15 cellular contexts compared by ENCODE assay signal in the genomic region with DNA sequence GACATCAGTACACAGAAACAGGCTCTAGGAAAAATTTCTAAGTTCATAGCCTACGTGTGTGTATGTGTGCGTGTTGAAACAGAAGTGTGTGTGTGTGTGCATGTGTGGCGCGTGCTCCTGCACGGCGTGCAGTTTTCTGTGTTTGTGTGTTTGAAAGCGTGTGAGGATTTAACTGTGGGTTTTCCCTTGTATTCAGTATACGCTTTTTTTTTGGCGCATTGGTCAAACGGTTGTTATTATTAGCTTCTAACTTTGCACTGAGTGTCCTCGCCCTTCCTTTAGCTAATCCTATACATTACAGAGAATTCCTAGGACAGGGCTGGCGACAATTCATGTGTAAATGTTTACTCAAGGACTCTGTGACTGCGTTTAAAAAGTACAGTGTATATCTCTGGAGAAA. TPM values are rescaled to one million over a fixed set of nuclear protein-coding genes. Genes with fewer than 3 reads are reported as not detected.
DNase-seq lines count a peak whose midpoint lies in the region; ATAC-seq and TF ChIP-seq lines count a peak whose summit lies in the region.
"Had no signal": no experiment of that assay in that cellular context is flagged by ENCODE, and none has a peak within 500 bp of the region (broad histone marks: within the 10 kb centered on the region; RNA-seq: fewer than 3 reads in every experiment).

No MANE protein-coding gene starts in this region.

- CTCF ChIA-PET in IMR-90 (lab: Yijun Ruan, JAX), result interaction anchor here (0.7 to 1.4 kb wide), 3 partner anchors 21 to 146 kb away, joined by 3 to 4 read pairs (median 4); no protein-coding TSS in a partner anchor

- peaks cover 3% of the 10 kb centered on the region; the same call in 1 of the 2 replicates for H3K9me1 ChIP-seq in IMR-90 (ENCODE audit: insufficient read depth, low read length)

- no peak for TF ChIP-seq CTCF in cardiac muscle cell (IDR thresholded peaks at IDR 0.05; ENCODE audit: low read depth, low read length)
- TF ChIP-seq CTCF in IMR-90 (conservative IDR thresholded peaks at IDR 0.05; ENCODE audit: low read depth, low read length), result no peak
- no peak for TF ChIP-seq CTCF in sigmoid colon (IDR thresholded peaks at IDR 0.05)

- intact Hi-C loops in Right ventricle myocardium inferior (cut with DNase I) (no loop called here), IMR-90 (cut with micrococcal nuclease) (no loop called here), sigmoid colon (cut with DNase I) (no loop called here)
- intact Hi-C loops in activated T-helper 2 cell treated with anti-CD3 and anti-CD28 coated beads, Interferon-gamma antibody, Interleukin-2, Interleukin-4, amounts not matched to agents 10 μg/mL and 5 μg/mL and 100 μg/mL, durations not matched to agents 14 hours and 24 hours and 36 hours (cut with micrococcal nuclease), result no loop called here

- peak overlapping the region; percentile 63 for H3K27ac ChIP-seq in cardiac muscle cell
- no peak overlapping the region for H3K27ac ChIP-seq in IMR-90 (ENCODE audit: insufficient read depth, low read length)
- H3K27ac ChIP-seq in sigmoid colon, result no peak overlapping the region

- no peak overlapping the region for H3K23ac ChIP-seq in IMR-90 (ENCODE audit: low read depth, low read length)

- H2BK20ac ChIP-seq in IMR-90 (ENCODE audit: low read depth, low read length), result no peak overlapping the region

- no peak overlapping the region for H2BK15ac ChIP-seq in IMR-90 (ENCODE audit: low read depth, low read length)

- WGBS in IMR-90 (ENCODE audit: extremely low coverage in 2 of 2, insufficient read length in 1 of 2), 2 experiments, result no CpG with 5 or more reads among the region's 13 CpGs
- WGBS in sigmoid colon, 2 donors, result 65 to 67% methylated on average over 13 of the region's 13 CpGs

- no TSS peak for BruUV-seq in IMR-90 (replicated peaks; lab: Mats Ljungman, UMichigan)

- H3K9me3 ChIP-seq in cardiac muscle cell (ENCODE audit: low read depth), result no peaks in the 10 kb centered on the region
- no peaks in the 10 kb centered on the region for H3K9me3 ChIP-seq in IMR-90 (ENCODE audit: control insufficient read depth, insufficient read depth, low read length)
- no peaks in the 10 kb centered on the region for H3K9me3 ChIP-seq in sigmoid colon

- no peak overlapping the region for H3K56ac ChIP-seq in IMR-90 (ENCODE audit: extremely low read depth, insufficient read depth, low read length)

- no peak overlapping the region for H2BK5ac ChIP-seq in IMR-90 (ENCODE audit: low read depth, low read length, poor library complexity, severe bottlenecking)

- H3K18ac ChIP-seq in IMR-90 (ENCODE audit: low read depth, low read length), result no peak overlapping the region

- no peak overlapping the region for H3K4me2 ChIP-seq in IMR-90 (ENCODE audit: low read depth, low read length)

- H2BK120ac ChIP-seq in IMR-90 (ENCODE audit: low read depth, low read length), result no peak overlapping the region

- no peak for TF ChIP-seq POLR2A in IMR-90 (IDR thresholded peaks at IDR 0.05; ENCODE audit: low read depth, low read length)
- TF ChIP-seq POLR2A in sigmoid colon (IDR thresholded peaks at IDR 0.05), result no peak

- no peak overlapping the region for H3K9ac ChIP-seq in IMR-90 (ENCODE audit: low read depth, low read length)

- DNase-seq in cardiac muscle cell (ENCODE audit: low read depth in 1 of 2, low spot score in 1 of 2) (no peak), Right ventricle myocardium inferior (ENCODE audit: missing footprints) (no peak), IMR-90 (peak; percentile 5), dermis blood vessel endothelial cell (peak; percentile 15), sigmoid colon (peak; percentile 13), hippocampal formation (lab: John Stamatoyannopoulos, UW) (no peak)
- no peak for DNase-seq in activated T-helper 2 cell treated with anti-CD3 and anti-CD28 coated beads, Interferon-gamma antibody, Interleukin-2, Interleukin-4, amounts not matched to agents 10 μg/mL and 5 μg/mL and 100 μg/mL, durations not matched to agents 14 hours and 24 hours and 36 hours (ENCODE audit: low spot score)
- DNase-seq: NCI-H1048, NCI-H2107, NCI-H345, NCI-H82 had no signal

- H3K4me1 Mint-ChIP-seq in activated T-helper 2 cell treated with anti-CD3 and anti-CD28 coated beads, Interferon-gamma antibody, Interleukin-2, Interleukin-4, amounts not matched to agents 10 μg/mL and 5 μg/mL and 100 μg/mL, durations not matched to agents 14 hours and 24 hours and 36 hours (ENCODE audit: low read depth), result peaks cover 11% of the 10 kb centered on the region

- H3K4me1 ChIP-seq in cardiac muscle cell (ENCODE audit: low read depth), result peaks cover 11% of the 10 kb centered on the region
- no peaks in the 10 kb centered on the region; the same call in 1 of the 2 replicates for H3K4me1 ChIP-seq in IMR-90 (ENCODE audit: control insufficient read depth, insufficient read depth, low read length)
- no peaks in the 10 kb centered on the region for H3K4me1 ChIP-seq in sigmoid colon

- TF ChIP-seq EP300 in sigmoid colon (IDR thresholded peaks at IDR 0.05), result no peak

- H3K79me1 ChIP-seq in IMR-90 (ENCODE audit: low read depth in 1 of 2, low read length in 2 of 2), result no peaks in the 10 kb centered on the region

- no peak overlapping the region for H3K4me3 ChIP-seq in cardiac muscle cell
- H3K4me3 ChIP-seq in IMR-90 (ENCODE audit: insufficient read depth, low read depth, low read length), result no peak overlapping the region
- no peak overlapping the region for H3K4me3 ChIP-seq in sigmoid colon

- peaks cover 49% of the 10 kb centered on the region for H3K36me3 Mint-ChIP-seq in activated T-helper 2 cell treated with anti-CD3 and anti-CD28 coated beads, Interferon-gamma antibody, Interleukin-2, Interleukin-4, amounts not matched to agents 10 μg/mL and 5 μg/mL and 100 μg/mL, durations not matched to agents 14 hours and 24 hours and 36 hours (ENCODE audit: low read depth)

- H3K27me3 ChIP-seq in cardiac muscle cell (no peaks in the 10 kb centered on the region), IMR-90 (ENCODE audit: control insufficient read depth, insufficient read depth, low read length) (no peaks in the 10 kb centered on the region), sigmoid colon (no peaks in the 10 kb centered on the region)

- H3K14ac ChIP-seq in IMR-90 (replicated peaks; ENCODE audit: low read depth, low read length), result no peak overlapping the region

- dilution Hi-C loops in IMR-90 (cut with HindIII; ENCODE audit: low sequenced_read_pairs, unreplicated experiment), result no loop called here

- no peak overlapping the region for H3K4me3 Mint-ChIP-seq in activated T-helper 2 cell treated with anti-CD3 and anti-CD28 coated beads, Interferon-gamma antibody, Interleukin-2, Interleukin-4, amounts not matched to agents 10 μg/mL and 5 μg/mL and 100 μg/mL, durations not matched to agents 14 hours and 24 hours and 36 hours (ENCODE audit: low read depth)

- no peak overlapping the region for H4K91ac ChIP-seq in IMR-90 (ENCODE audit: insufficient read depth, low read depth, low read length)

- H2AK9ac ChIP-seq in IMR-90 (replicated peaks; ENCODE audit: low read depth, low read length, poor library complexity), result no peak overlapping the region

- in situ Hi-C loops in IMR-90 (cut with MboI; ENCODE audit: low sequenced_read_pairs), result no loop called here

- no peak overlapping the region for H3K4ac ChIP-seq in IMR-90 (ENCODE audit: low read depth, low read length)

- ATAC-seq in Right ventricle myocardium inferior, result no peak
- ATAC-seq in IMR-90 (ENCODE audit: low read depth), result no peak
- ATAC-seq in GM18519 (IDR thresholded peaks at IDR 0.05; ENCODE audit: low FRiP score, unreplicated experiment), result no peak

- H3K36me3 ChIP-seq in cardiac muscle cell, result peaks cover 13% of the 10 kb centered on the region
- peaks cover 22% of the 10 kb centered on the region for H3K36me3 ChIP-seq in IMR-90 (ENCODE audit: control insufficient read depth, insufficient read depth, low read length)
- peaks cover 0 to 56% (median 11%) of the 10 kb centered on the region in 4 donors for H3K36me3 ChIP-seq in sigmoid colon

- no peak overlapping the region for H2AK5ac ChIP-seq in IMR-90 (ENCODE audit: low read depth, low read length)

- TF ChIP-seq RAD21 in IMR-90 (IDR thresholded peaks at IDR 0.05; ENCODE audit: low read length), result no peak

- no peaks in the 10 kb centered on the region for H4K20me1 ChIP-seq in IMR-90 (ENCODE audit: insufficient read depth, low read length)

- H4K5ac ChIP-seq in IMR-90 (ENCODE audit: low read depth, low read length), result no peak overlapping the region

- H4K8ac ChIP-seq in IMR-90 (ENCODE audit: low read depth in 2 of 2, low read length in 2 of 2), result no peak overlapping the region

- no peak overlapping the region for H2AFZ ChIP-seq in IMR-90 (replicated peaks; ENCODE audit: low read length, poor library complexity)

- H3K27ac Mint-ChIP-seq in activated T-helper 2 cell treated with anti-CD3 and anti-CD28 coated beads, Interferon-gamma antibody, Interleukin-2, Interleukin-4, amounts not matched to agents 10 μg/mL and 5 μg/mL and 100 μg/mL, durations not matched to agents 14 hours and 24 hours and 36 hours, result no peak overlapping the region

- H3K27me3 Mint-ChIP-seq in activated T-helper 2 cell treated with anti-CD3 and anti-CD28 coated beads, Interferon-gamma antibody, Interleukin-2, Interleukin-4, amounts not matched to agents 10 μg/mL and 5 μg/mL and 100 μg/mL, durations not matched to agents 14 hours and 24 hours and 36 hours (ENCODE audit: low read depth), result no peaks in the 10 kb centered on the region

- POLR2A ChIA-PET in IMR-90 (lab: Charles Lee; ENCODE audit: unreplicated experiment), result interaction anchor here (0.6 kb wide), 1 partner anchor 419 kb away, joined by 3 read pairs; no protein-coding TSS in a partner anchor

- no peaks in the 10 kb centered on the region for H3K9me3 Mint-ChIP-seq in activated T-helper 2 cell treated with anti-CD3 and anti-CD28 coated beads, Interferon-gamma antibody, Interleukin-2, Interleukin-4, amounts not matched to agents 10 μg/mL and 5 μg/mL and 100 μg/mL, durations not matched to agents 14 hours and 24 hours and 36 hours

RNA-seq across cellular contexts. Expression of a gene that starts 23.0 kb away (rescaled TPM):
- total RNA-seq in cardiac muscle cell (83.0 and 144 TPM in 2 replicates), Right ventricle myocardium inferior (77.0 TPM), IMR-90 (2012; rRNA removed) (0.28 TPM in 1 of 2 replicates, not detected in the other), dermis blood vessel endothelial cell (69.6 and 70.2 TPM in 2 replicates), sigmoid colon (10 to 100 TPM in 2 of 4 donors, 1 to 10 TPM in 2; 5.3 to 13.9 (median 8.9) TPM)
- polyA plus RNA-seq in cardiac muscle cell (85.4 and 128 TPM in 2 replicates), IMR-90 (2012; rRNA removed) (0.19 and 0.32 TPM in 2 replicates), sigmoid colon (100 to 1,000 TPM in 1 of 3 donors, 10 to 100 TPM in 1, 1 to 10 TPM in 1; 9.0 to 145 (median 10.8) TPM)
- polyA plus RNA-seq in IMR-90 (2012; cell fraction: cytosol; rRNA removed), result 0.03 and 0.25 TPM in 2 replicates
- polyA plus RNA-seq in IMR-90 (2012; cell fraction: nucleus; rRNA removed; ENCODE audit: low replicate concordance), result 0.63 and 1.1 TPM in 2 replicates
- 240 and 241 TPM in 2 replicates for total RNA-seq in activated T-helper 2 cell treated with anti-CD3 and anti-CD28 coated beads, Interferon-gamma antibody, Interleukin-2, Interleukin-4, amounts not matched to agents 10 μg/mL and 5 μg/mL and 100 μg/mL, durations not matched to agents 14 hours and 24 hours and 36 hours

RNA-seq across cellular contexts. Expression of a gene that starts 25.0 kb away (rescaled TPM):
- 0.42 and 1.1 TPM in 2 replicates for total RNA-seq in cardiac muscle cell
- 1.8 and 3.1 TPM in 2 replicates for polyA plus RNA-seq in cardiac muscle cell
- 4.3 TPM for total RNA-seq in Right ventricle myocardium inferior
- not detected in 2 replicates for total RNA-seq in IMR-90 (2012; rRNA removed)
- polyA plus RNA-seq in IMR-90 (2012; rRNA removed), result not detected in 2 replicates
- not detected in 2 replicates for polyA plus RNA-seq in IMR-90 (2012; cell fraction: cytosol; rRNA removed)
- 0.01 TPM in 1 of 2 replicates, not detected in the other for polyA plus RNA-seq in IMR-90 (2012; cell fraction: nucleus; rRNA removed; ENCODE audit: low replicate concordance)
- 0.14 and 0.34 TPM in 2 replicates for total RNA-seq in dermis blood vessel endothelial cell
- total RNA-seq in sigmoid colon, result 10 to 100 TPM in 1 of 4 donors, 1 to 10 TPM in 3; 2.8 to 13.2 (median 3.9) TPM
- 10 to 100 TPM in 1 of 3 donors, 1 to 10 TPM in 2; 1.8 to 51.7 (median 2.1) TPM for polyA plus RNA-seq in sigmoid colon
- 196 and 208 TPM in 2 replicates for total RNA-seq in activated T-helper 2 cell treated with anti-CD3 and anti-CD28 coated beads, Interferon-gamma antibody, Interleukin-2, Interleukin-4, amounts not matched to agents 10 μg/mL and 5 μg/mL and 100 μg/mL, durations not matched to agents 14 hours and 24 hours and 36 hours
- total RNA-seq: Daoy had no signal

RNA-seq across cellular contexts. Expression of a gene that starts 40.6 kb away (rescaled TPM):
- not detected in 2 replicates for total RNA-seq in cardiac muscle cell
- not detected in 2 replicates for polyA plus RNA-seq in cardiac muscle cell
- not detected for total RNA-seq in Right ventricle myocardium inferior
- total RNA-seq in IMR-90 (2012; rRNA removed), result not detected in 2 replicates
- polyA plus RNA-seq in IMR-90 (2012; rRNA removed), result not detected in 2 replicates
- polyA plus RNA-seq in IMR-90 (2012; cell fraction: cytosol; rRNA removed), result not detected in 2 replicates
- not detected in 2 replicates for polyA plus RNA-seq in IMR-90 (2012; cell fraction: nucleus; rRNA removed; ENCODE audit: low replicate concordance)
- not detected in 2 replicates for total RNA-seq in dermis blood vessel endothelial cell
- not detected for total RNA-seq in sigmoid colon
- under 1 TPM in 1 of 3 donors, not detected in 2; 0.73 TPM for polyA plus RNA-seq in sigmoid colon
- not detected in 2 replicates for total RNA-seq in activated T-helper 2 cell treated with anti-CD3 and anti-CD28 coated beads, Interferon-gamma antibody, Interleukin-2, Interleukin-4, amounts not matched to agents 10 μg/mL and 5 μg/mL and 100 μg/mL, durations not matched to agents 14 hours and 24 hours and 36 hours
- total RNA-seq: A673, Daoy, H4 had no signal

Comparison
In these comparisons a context has a peak if more than half of its experiments do, and no peak if none do; other contexts are left out.
1. DNase-seq: peak in IMR-90 (single experiment), dermis blood vessel endothelial cell (single experiment) and sigmoid colon (single experiment); none in cardiac muscle cell (0 of 2), Right ventricle myocardium inferior (single experiment), hippocampal formation (0 of 2) and activated T-helper 2 cell treated with anti-CD3 and anti-CD28 coated beads, Interferon-gamma antibody, Interleukin-2, Interleukin-4, amounts not matched to agents 10 μg/mL and 5 μg/mL and 100 μg/mL, durations not matched to agents 14 hours and 24 hours and 36 hours (single experiment).
2. RNA of a gene that starts 25.0 kb away (total RNA-seq): 196 to 208 TPM in activated T-helper 2 cell treated with anti-CD3 and anti-CD28 coated beads, Interferon-gamma antibody, Interleukin-2, Interleukin-4, amounts not matched to agents 10 μg/mL and 5 μg/mL and 100 μg/mL, durations not matched to agents 14 hours and 24 hours and 36 hours; 2.8 to 13.2 TPM in sigmoid colon, 4.3 TPM in Right ventricle myocardium inferior (single experiment), 0.42 to 1.1 TPM in cardiac muscle cell, 0.14 to 0.34 TPM in dermis blood vessel endothelial cell and not detected in IMR-90; every median in the first group is over 10 times any median in the second.